In genomic region chr1:51515312-51515960, GRCh38 we compare ENCODE assay signal across 1 cellular context.
TF ChIP-seq lines count a peak whose summit lies in the region.

No MANE protein-coding gene starts in this region.

TF ChIP-seq in HepG2, 621 proteins besides CTCF, POLR2A, EP300 and RAD21:
- TF ChIP-seq TFAP4 (IDR thresholded peaks at IDR 0.05; ENCODE audit: borderline replicate concordance, low read depth) (no peak), ATF5 (CRISPR knock-in tag; IDR thresholded peaks at IDR 0.05; ENCODE audit: low read depth) (no peak), ZNF615 (CRISPR knock-in tag; IDR thresholded peaks at IDR 0.05; ENCODE audit: borderline replicate concordance) (no peak), FOSL2 (CRISPR knock-in tag; IDR thresholded peaks at IDR 0.05) (no peak), ATAD3A (CRISPR knock-in tag; IDR thresholded peaks at IDR 0.05) (no peak), MZF1 (CRISPR knock-in tag; IDR thresholded peaks at IDR 0.05; ENCODE audit: borderline replicate concordance) (no peak), ZNF501 (CRISPR knock-in tag; IDR thresholded peaks at IDR 0.05) (no peak)
